8 cellular contexts compared by ENCODE assay signal in the genomic region with DNA sequence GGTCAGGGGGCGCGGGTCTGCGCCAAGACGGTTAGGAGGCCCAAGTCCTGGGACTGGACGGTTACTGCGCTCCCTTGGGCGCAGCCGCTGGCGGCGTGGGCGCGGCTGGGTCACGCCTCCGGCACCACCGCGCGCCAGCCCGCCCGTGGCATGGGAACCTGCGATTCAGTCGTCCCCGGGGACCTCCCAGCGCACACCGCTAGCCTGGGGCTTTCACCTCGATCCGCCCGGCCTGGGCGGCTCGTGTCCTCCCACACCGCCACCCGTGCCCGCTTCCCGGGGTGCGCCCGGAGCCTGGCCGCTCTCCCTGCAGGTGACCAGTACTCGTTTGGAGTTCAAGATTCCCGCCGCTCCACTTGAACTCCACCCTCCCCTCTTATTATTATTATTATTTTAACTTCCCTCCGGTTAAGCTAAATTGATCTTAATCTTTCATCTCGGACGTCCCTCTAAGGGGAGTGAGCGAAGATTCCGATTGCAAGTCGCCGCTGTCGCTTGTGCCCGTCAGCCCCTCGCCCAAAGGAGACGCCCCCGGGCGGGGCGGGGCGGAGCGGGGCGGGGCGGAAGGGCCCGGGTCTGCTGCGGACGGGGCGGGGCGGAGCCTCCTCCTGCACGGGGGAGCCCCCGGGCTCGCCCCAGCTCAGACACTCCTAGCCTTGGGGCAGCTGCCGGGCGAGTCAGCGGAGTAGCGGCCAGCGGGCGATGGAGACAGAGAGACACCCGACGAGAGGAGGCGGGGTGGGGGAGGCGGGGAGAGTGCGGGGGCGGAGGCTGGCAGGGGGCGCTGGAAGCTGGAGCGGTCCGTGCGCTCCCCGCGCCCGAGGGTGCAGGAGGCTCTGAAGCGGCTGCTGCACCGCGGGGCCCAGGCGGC. TPM values are rescaled to one million over a fixed set of nuclear protein-coding genes. Genes with fewer than 3 reads are reported as not detected.
DNase-seq lines count a peak whose midpoint lies in the region; ATAC-seq lines count a peak whose summit lies in the region.

A gene with protein sequence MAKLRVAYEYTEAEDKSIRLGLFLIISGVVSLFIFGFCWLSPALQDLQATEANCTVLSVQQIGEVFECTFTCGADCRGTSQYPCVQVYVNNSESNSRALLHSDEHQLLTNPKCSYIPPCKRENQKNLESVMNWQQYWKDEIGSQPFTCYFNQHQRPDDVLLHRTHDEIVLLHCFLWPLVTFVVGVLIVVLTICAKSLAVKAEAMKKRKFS (plus strand): TSS at position 643 of the 871 bp plus-strand sequence. CDS start 445 bp downstream, outside the sequence.

- H3K9ac ChIP-seq in duodenal mucosa (ENCODE audit: low read depth in 1 of 2, low read length in 2 of 2) = peak within 1 kb of the TSS; percentile 26 to 43
- peak within 1 kb of the TSS; percentile 64 for H3K9ac ChIP-seq in mesenchymal stem cell (ENCODE audit: low read length)

- peaks cover 0 to 4% of the 10 kb centered on the region in 2 donors for H3K9me3 ChIP-seq in duodenal mucosa (ENCODE audit: control insufficient read depth in 1 of 2, low read length in 2 of 2)
- H3K9me3 ChIP-seq in mesenchymal stem cell (ENCODE audit: control insufficient read depth, low read length) = no peaks in the 10 kb centered on the region

- H2BK5ac ChIP-seq in mesenchymal stem cell (ENCODE audit: low read depth, low read length, poor library complexity, severe bottlenecking) = no peak within 1 kb of the TSS

- H3K4ac ChIP-seq in mesenchymal stem cell (ENCODE audit: low read depth in 1 of 2, low read length in 2 of 2) = peak within 1 kb of the TSS in 1 of 2 experiments; percentile 44

- peak within 1 kb of the TSS; percentile 12 for H2BK15ac ChIP-seq in mesenchymal stem cell (ENCODE audit: low read depth, poor library complexity, severe bottlenecking)

- H3K27ac ChIP-seq in ACC112 (ENCODE audit: low read depth, low read length) = no peak within 1 kb of the TSS
- no peak within 1 kb of the TSS for H3K27ac ChIP-seq in duodenal mucosa (ENCODE audit: low read depth, low read length)
- no peak within 1 kb of the TSS for H3K27ac ChIP-seq in mesenchymal stem cell (ENCODE audit: low read length, poor library complexity, severe bottlenecking)

- H3K23ac ChIP-seq in mesenchymal stem cell (ENCODE audit: low read length in 2 of 2) = peak within 1 kb of the TSS in 1 of 2 experiments; percentile 91

- H3K14ac ChIP-seq in mesenchymal stem cell (ENCODE audit: low read length in 2 of 2) = peak within 1 kb of the TSS in 1 of 2 experiments; percentile 83

- peak within 1 kb of the TSS in 1 of 2 experiments; percentile 54 for H2BK12ac ChIP-seq in mesenchymal stem cell (ENCODE audit: low read length in 2 of 2)

- H3K4me1 ChIP-seq in ACC112 (ENCODE audit: control insufficient read depth, insufficient read depth, low read length, unreplicated experiment) = peaks cover 7% of the 10 kb centered on the region
- peaks cover 15 to 18% of the 10 kb centered on the region in 2 donors for H3K4me1 ChIP-seq in duodenal mucosa (ENCODE audit: control insufficient read depth in 1 of 2, insufficient read depth in 2 of 2, low read length in 2 of 2)
- peaks cover 11% of the 10 kb centered on the region for H3K4me1 ChIP-seq in mesenchymal stem cell (ENCODE audit: control insufficient read depth, insufficient read depth, low read depth, low read length)

- DNase-seq in NCI-H446 treated with DMSO at 0.1 percent for 48 hours (lab: John Stamatoyannopoulos, UW) (peak; percentile 24), mesenchymal stem cell (peak; percentile 51)
- peak; percentile 79 to 83 for DNase-seq in activated CD4-positive, alpha-beta T cell treated with anti-CD3 and anti-CD28 coated beads, Interleukin-2, amount 50 U/mL, for 48 hours
- peak; percentile 50 for DNase-seq in stimulated activated CD8-positive, alpha-beta memory T cell treated with anti-CD3 and anti-CD28 coated beads, Interleukin-15, amount 100 ng/mL, for 24 hours (ENCODE audit: low read depth)

- peak within 1 kb of the TSS; percentile 8 for H4K8ac ChIP-seq in mesenchymal stem cell (ENCODE audit: low read length)

- H4K91ac ChIP-seq in mesenchymal stem cell (ENCODE audit: low read length) = peak within 1 kb of the TSS; percentile 65

- peaks cover 4% of the 10 kb centered on the region for H3K79me1 ChIP-seq in mesenchymal stem cell (replicated peaks; ENCODE audit: low read length, poor library complexity, severe bottlenecking)

- H3K18ac ChIP-seq in mesenchymal stem cell (ENCODE audit: low read depth in 1 of 2, low read length in 2 of 2) = peak within 1 kb of the TSS; percentile 24 to 48

- H3K79me2 ChIP-seq in ACC112 (ENCODE audit: control insufficient read depth, insufficient read depth, low read length, unreplicated experiment) = no peaks in the 10 kb centered on the region

- H3K4me2 ChIP-seq in mesenchymal stem cell (ENCODE audit: low read length, poor library complexity, severe bottlenecking) = peak within 1 kb of the TSS; percentile 77

- peaks cover 60% of the 10 kb centered on the region for H3K27me3 ChIP-seq in ACC112 (ENCODE audit: insufficient read depth, low read length)
- peaks cover 15 to 29% of the 10 kb centered on the region in 2 donors for H3K27me3 ChIP-seq in duodenal mucosa (ENCODE audit: control insufficient read depth in 1 of 2, insufficient read depth in 2 of 2, low read length in 2 of 2)
- H3K27me3 ChIP-seq in mesenchymal stem cell (ENCODE audit: control insufficient read depth in 1 of 2, insufficient read depth in 1 of 2, low read length in 2 of 2) = peaks cover 0 to 17% of the 10 kb centered on the region in 2 experiments

- H2AK5ac ChIP-seq in mesenchymal stem cell (ENCODE audit: low read length, severe bottlenecking) = no peak within 1 kb of the TSS

- ATAC-seq in GM18907 (IDR thresholded peaks at IDR 0.05; ENCODE audit: unreplicated experiment) (peak; percentile 93), HG03135 (IDR thresholded peaks at IDR 0.05; ENCODE audit: unreplicated experiment) (peak; percentile 80)

- no peak within 1 kb of the TSS for H2BK120ac ChIP-seq in mesenchymal stem cell (ENCODE audit: low read depth, low read length)

- peak within 1 kb of the TSS; percentile 81 for H3K4me3 ChIP-seq in ACC112 (ENCODE audit: low read depth, low read length)
- H3K4me3 ChIP-seq in duodenal mucosa (ENCODE audit: low read depth in 1 of 2, low read length in 2 of 2) = peak within 1 kb of the TSS; percentile 74 to 78
- peak within 1 kb of the TSS; percentile 87 to 88 for H3K4me3 ChIP-seq in mesenchymal stem cell (ENCODE audit: insufficient read depth in 1 of 2, low read depth in 1 of 2, low read length in 2 of 2)

- WGBS in mesenchymal stem cell = 1% methylated on average over 62 of the region's 88 CpGs

- H2AFZ ChIP-seq in ACC112 (ENCODE audit: low read length, unreplicated experiment) (peak within 1 kb of the TSS; percentile 84), mesenchymal stem cell (ENCODE audit: low read depth, low read length) (peak within 1 kb of the TSS; percentile 79)

- no peaks in the 10 kb centered on the region for H3K36me3 ChIP-seq in ACC112 (ENCODE audit: insufficient read depth, low read length)
- no peaks in the 10 kb centered on the region for H3K36me3 ChIP-seq in duodenal mucosa (ENCODE audit: control insufficient read depth in 1 of 2, insufficient read depth in 2 of 2, low read length in 2 of 2)
- H3K36me3 ChIP-seq in mesenchymal stem cell (ENCODE audit: control insufficient read depth in 1 of 2, insufficient read depth in 2 of 2, low read depth in 1 of 2, low read length in 2 of 2) = no peaks in the 10 kb centered on the region

RNA-seq across cellular contexts. Expression of the gene that starts here (rescaled TPM):
- 1.7 TPM for polyA plus RNA-seq in mesenchymal stem cell (2013, experiment 1 of 2)
- 2.0 TPM for polyA plus RNA-seq in mesenchymal stem cell (2013, experiment 2 of 2)

Comparison
In these comparisons a context has a peak if more than half of its experiments do, and no peak if none do; other contexts are left out.
1. DNase-seq: peak in every context shown above with its lines; median percentile 81 in activated CD4-positive, alpha-beta T cell treated with anti-CD3 and anti-CD28 coated beads, Interleukin-2, amount 50 U/mL, for 48 hours; 51 in mesenchymal stem cell; 50 in stimulated activated CD8-positive, alpha-beta memory T cell treated with anti-CD3 and anti-CD28 coated beads, Interleukin-15, amount 100 ng/mL, for 24 hours; 24 in NCI-H446 treated with DMSO at 0.1 percent for 48 hours.